In the genomic region with DNA sequence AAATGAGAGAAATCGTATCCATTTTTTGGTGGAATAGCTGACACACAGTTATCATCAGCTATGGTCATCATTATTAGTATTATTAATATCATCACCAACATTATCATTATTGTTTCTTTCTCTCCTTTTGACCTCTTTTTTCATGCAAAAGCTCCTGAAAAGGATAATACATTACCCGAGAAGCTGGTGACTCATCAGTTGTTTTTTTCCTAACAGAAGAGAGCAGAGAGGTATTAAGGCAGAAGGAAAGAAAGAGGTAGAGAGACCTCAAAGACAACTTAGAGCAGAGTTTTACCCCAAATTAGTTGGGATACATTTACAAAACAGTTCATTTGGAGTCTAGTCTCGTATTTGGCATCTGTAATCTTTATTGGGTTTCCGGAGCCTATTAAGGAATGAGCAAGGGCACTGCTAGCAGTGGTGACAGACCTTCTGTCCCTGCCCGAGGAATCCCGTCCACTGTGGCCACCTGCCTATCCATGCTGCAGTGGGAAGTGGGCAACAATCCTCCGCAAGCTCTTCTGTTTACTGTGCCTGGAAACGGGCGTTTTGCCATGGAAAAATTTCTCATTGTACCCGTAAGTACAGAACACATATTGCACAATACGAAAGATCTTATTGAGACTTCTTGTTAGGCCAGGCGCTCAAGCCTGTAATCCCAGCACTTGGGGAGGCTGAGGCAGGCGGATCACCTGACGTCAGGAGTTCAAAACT, we compare ENCODE assay signal across 15 cellular contexts.
DNase-seq lines count a peak whose midpoint lies in the region; FAIRE-seq and TF ChIP-seq lines count a peak whose summit lies in the region.
"Had no signal": no experiment of that assay in that cellular context is flagged by ENCODE, and none has a peak within 500 bp of the region (broad histone marks: within the 10 kb centered on the region; RNA-seq: fewer than 3 reads in every experiment).

No MANE protein-coding gene starts in this region.

- H3K9me3 ChIP-seq in Karpas-422 (ENCODE audit: low read length): no peaks in the 10 kb centered on the region
- H3K9me3 ChIP-seq: thyroid gland had no signal

- H3K9ac ChIP-seq in Karpas-422 (ENCODE audit: low read length): no peak overlapping the region

- no peaks in the 10 kb centered on the region for H3K9me2 ChIP-seq in Karpas-422 (replicated peaks; ENCODE audit: insufficient read depth, low read length)

- H3K36me3 ChIP-seq in bronchial epithelial cell (ENCODE audit: control insufficient read depth, insufficient read depth, low read length) (no peaks in the 10 kb centered on the region), Karpas-422 (ENCODE audit: insufficient read depth, low read length) (no peaks in the 10 kb centered on the region)
- H3K36me3 ChIP-seq: thyroid gland had no signal

- TF ChIP-seq CTCF in HFFc6 (IDR thresholded peaks at IDR 0.05): no peak
- TF ChIP-seq CTCF in bronchial epithelial cell (IDR thresholded peaks at IDR 0.05; ENCODE audit: insufficient read depth, low read length, severe bottlenecking): no peak

- H3K27ac Mint-ChIP-seq in HFFc6: peak overlapping the region; percentile 70

- H4K20me1 ChIP-seq in Karpas-422 (ENCODE audit: insufficient read depth, low read depth, low read length): no peaks in the 10 kb centered on the region

- H3K4me1 ChIP-seq in Karpas-422 (ENCODE audit: low read length): peaks cover 4% of the 10 kb centered on the region; the same call in 1 of the 2 replicates
- H3K4me1 ChIP-seq: thyroid gland had no signal

- H3K27me3 Mint-ChIP-seq in HFFc6 (ENCODE audit: insufficient read depth): no peaks in the 10 kb centered on the region; the same call in 1 of the 2 replicates

- FAIRE-seq in bronchial epithelial cell (lab: Jason Lieb, UNC): no peak
- FAIRE-seq: GM12891 had no signal

- H3K4me2 ChIP-seq in Karpas-422 (ENCODE audit: low read depth, low read length, poor library complexity, severe bottlenecking): no peak overlapping the region

- no peaks in the 10 kb centered on the region for H3K9me3 Mint-ChIP-seq in HFFc6

- H3K27me3 ChIP-seq in bronchial epithelial cell (ENCODE audit: control insufficient read depth, insufficient read depth, low read length) (no peaks in the 10 kb centered on the region), layer of hippocampus (ENCODE audit: control insufficient read depth, insufficient read depth, low read length) (no peaks in the 10 kb centered on the region), Karpas-422 (ENCODE audit: low read length) (no peaks in the 10 kb centered on the region)
- H3K27me3 ChIP-seq: thyroid gland had no signal

- peaks cover 51% of the 10 kb centered on the region for H3K4me1 Mint-ChIP-seq in HFFc6 (ENCODE audit: low read depth)

- DNase-seq in HFFc6 (no peak), bronchial epithelial cell (ENCODE audit: low read depth) (peak; percentile 32), COLO668 (lab: John Stamatoyannopoulos, UW; ENCODE audit: unreplicated experiment) (no peak), retina (no peak), NCI-H524 treated with DMSO at 0.1 percent for 48 hours (lab: John Stamatoyannopoulos, UW) (no peak), Karpas-422 (no peak)
- DNase-seq: activated CD4-positive, alpha-beta T cell treated with anti-CD3 and anti-CD28 coated beads, Interleukin-2, amount 50 U/mL, for 1 hour; COR-L47; effector CD4-positive, alpha-beta T cell; NCI-H1092; NCI-H69; thyroid gland had no signal

- 0 out of 2 replicates have a peak overlapping the region, but pooled peaks have one; percentile 6 for H3K4me3 Mint-ChIP-seq in HFFc6

- H3K4me3 ChIP-seq in bronchial epithelial cell (ENCODE audit: low read depth, low read length) (no peak overlapping the region), Karpas-422 (ENCODE audit: low read length) (no peak overlapping the region)
- H3K4me3 ChIP-seq: thyroid gland had no signal

- H3K79me2 ChIP-seq in Karpas-422 (ENCODE audit: low read length): no peaks in the 10 kb centered on the region

- H3K36me3 Mint-ChIP-seq in HFFc6 (ENCODE audit: low read depth): no peaks in the 10 kb centered on the region

- no peak overlapping the region for H2AFZ ChIP-seq in Karpas-422 (ENCODE audit: low read length)

- H3K27ac ChIP-seq in layer of hippocampus (ENCODE audit: low read depth, low read length) (peak overlapping the region; percentile 30), temporal lobe (ENCODE audit: low read depth, low read length) (peak overlapping the region; percentile 12), Karpas-422 (ENCODE audit: low read length) (no peak overlapping the region)
- H3K27ac ChIP-seq: thyroid gland had no signal
